Comparison of ENCODE assay signal across 19 cellular contexts in genomic region chr10:71711052-71711623, GRCh38. TPM values are rescaled to one million over a fixed set of nuclear protein-coding genes. Genes with fewer than 3 reads are reported as not detected.
DNase-seq lines count a peak whose midpoint lies in the region; ATAC-seq, FAIRE-seq and TF ChIP-seq lines count a peak whose summit lies in the region.
"Had no signal": no experiment of that assay in that cellular context is flagged by ENCODE, and none has a peak within 500 bp of the region (broad histone marks: within the 10 kb centered on the region; RNA-seq: fewer than 3 reads in every experiment).

No MANE protein-coding gene starts in this region.

- peaks cover 0 to 3% (median 0%) of the 10 kb centered on the region in 4 experiments; a peak in 1 of 7 replicates for H3K27me3 ChIP-seq in H1 (replicated peaks in 1 of 4; ENCODE audit: control insufficient read depth in 3 of 4, extremely low read depth in 1 of 4, insufficient read depth in 3 of 4, low read length in 3 of 4)

- H3K9ac ChIP-seq in H1 (replicated peaks in 1 of 4; ENCODE audit: extremely low read depth in 1 of 4, low read depth in 3 of 4, low read length in 3 of 4) = no peak overlapping the region

- no peak overlapping the region for H3K23ac ChIP-seq in H1 (ENCODE audit: insufficient read length)

- no peak overlapping the region for H4K5ac ChIP-seq in H1 (ENCODE audit: insufficient read length, low read depth, low read length)

- H3K56ac ChIP-seq in H1 (replicated peaks; ENCODE audit: insufficient read length, low read depth, low read length) = no peak overlapping the region

- H2BK120ac ChIP-seq in H1 (replicated peaks; ENCODE audit: low read depth, low read length) = no peak overlapping the region

- CTCF ChIA-PET in H1 (lab: Charles Lee; ENCODE audit: partially characterized antibody) = interaction anchor here (0.7 to 3.1 kb wide), 15 partner anchors 9 to 401 kb away, joined by 3 to 16 read pairs (median 3); partner anchors contain the start of genes C10orf105 and SLC29A3

- no peaks in the 10 kb centered on the region for H3K79me2 ChIP-seq in H1 (ENCODE audit: control insufficient read depth in 1 of 2, insufficient read depth in 2 of 2, low read length in 2 of 2)

- peak overlapping the region; percentile 52 for H4K91ac ChIP-seq in H1 (replicated peaks; ENCODE audit: insufficient read length, low read length)

- no peak for TF ChIP-seq EP300 in H1 (IDR thresholded peaks at IDR 0.05; ENCODE audit: borderline replicate concordance in 1 of 2, low read depth in 2 of 2, low read length in 2 of 2)

- H2BK5ac ChIP-seq in H1 (ENCODE audit: low read depth, low read length) = no peak overlapping the region

- H3K4ac ChIP-seq in H1 (replicated peaks; ENCODE audit: insufficient read length, low read depth, low read length) = no peak overlapping the region

- no peaks in the 10 kb centered on the region for H3K9me3 Mint-ChIP-seq in activated T-cell treated with anti-CD3 and anti-CD28 coated beads, Interleukin-2, amount 50 U/mL, for 24 hours

- H2BK12ac ChIP-seq in H1 (ENCODE audit: low read depth, low read length) = peak overlapping the region; percentile 75; the same call in 1 of the 2 replicates

- H3K4me1 ChIP-seq in H1 (replicated peaks in 1 of 4; ENCODE audit: control insufficient read depth in 3 of 4, insufficient read depth in 4 of 4, low read length in 3 of 4) = peaks cover 0 to 6% (median 0%) of the 10 kb centered on the region in 4 experiments; a peak in 3 of 7 replicates

- no peaks in the 10 kb centered on the region for H3K27me3 Mint-ChIP-seq in activated T-cell treated with anti-CD3 and anti-CD28 coated beads, Interleukin-2, amount 50 U/mL, for 24 hours
- no peaks in the 10 kb centered on the region for H3K27me3 Mint-ChIP-seq in T-helper 17 cell

- no peak for TF ChIP-seq POLR2A in H1 (IDR thresholded peaks at IDR 0.05; ENCODE audit: control extremely low read depth in 1 of 2, low read depth in 2 of 2, low read length in 2 of 2)

- 0 out of 2 replicates have a peak overlapping the region, but pooled peaks have one; percentile 51 for H4K8ac ChIP-seq in H1 (ENCODE audit: extremely low read depth, insufficient read depth, low read length)

- H2AK5ac ChIP-seq in H1 (ENCODE audit: low read depth, low read length) = no peak overlapping the region; the same call in 1 of the 2 replicates

- no peak overlapping the region for H3K14ac ChIP-seq in H1 (ENCODE audit: insufficient read length)

- no peak overlapping the region for H2BK20ac ChIP-seq in H1 (ENCODE audit: low read length)

- POLR2A ChIA-PET in H1 (lab: Charles Lee; ENCODE audit: partially characterized antibody) = interaction anchor here (1.1 kb wide), 1 partner anchor 17 kb away, joined by 3 read pairs; no protein-coding TSS in a partner anchor

- H3K9me3 ChIP-seq in T-helper 17 cell (ENCODE audit: control insufficient read depth, low read length, poor library complexity, severe bottlenecking) (no peaks in the 10 kb centered on the region), H1 (ENCODE audit: insufficient read depth in 2 of 2, low read depth in 1 of 2, low read length in 1 of 2) (no peaks in the 10 kb centered on the region)
- H3K9me3 ChIP-seq: Caco-2, prostate gland had no signal

- H3K18ac ChIP-seq in H1 (ENCODE audit: extremely low read depth, low read length) = no peak overlapping the region

- no peak overlapping the region for H3K4me3 ChIP-seq in H1 (ENCODE audit: extremely low read depth in 1 of 4, insufficient read depth in 2 of 4, low read depth in 3 of 4, low read length in 4 of 4)
- H3K4me3 ChIP-seq: prostate gland had no signal

- H3K27ac Mint-ChIP-seq in activated T-cell treated with anti-CD3 and anti-CD28 coated beads, Interleukin-2, amount 50 U/mL, for 24 hours = peak overlapping the region; percentile 99
- peak overlapping the region; percentile 99 for H3K27ac Mint-ChIP-seq in T-helper 17 cell

- H3K36me3 Mint-ChIP-seq in activated T-cell treated with anti-CD3 and anti-CD28 coated beads, Interleukin-2, amount 50 U/mL, for 24 hours (ENCODE audit: low read depth) = no peaks in the 10 kb centered on the region
- no peaks in the 10 kb centered on the region for H3K36me3 Mint-ChIP-seq in T-helper 17 cell (ENCODE audit: low read depth)

- ATAC-seq in T-helper 17 cell = no peak
- ATAC-seq: activated CD4-positive, CD25-positive, alpha-beta regulatory T cell treated with anti-CD3 and anti-CD28 coated beads, Interleukin-2, amount 50 U/mL, for 24 hours; left ventricle myocardium superior had no signal

- H3K36me3 ChIP-seq in H1 (ENCODE audit: control insufficient read depth in 2 of 4, insufficient read depth in 4 of 4, low read length in 3 of 4) = no peaks in the 10 kb centered on the region
- H3K36me3 ChIP-seq: prostate gland had no signal

- no peaks in the 10 kb centered on the region for H4K20me1 ChIP-seq in H1 (replicated peaks in 1 of 2; ENCODE audit: control insufficient read depth in 1 of 2, insufficient read depth in 2 of 2, low read length in 2 of 2)

- H3K4me3 Mint-ChIP-seq in activated T-cell treated with anti-CD3 and anti-CD28 coated beads, Interleukin-2, amount 50 U/mL, for 24 hours = no peak overlapping the region
- H3K4me3 Mint-ChIP-seq in T-helper 17 cell = no peak overlapping the region

- WGBS in H1 (ENCODE audit: extremely low coverage in 1 of 2, insufficient coverage in 1 of 2, insufficient read length in 1 of 2, insufficient replicate concordance in 2 of 2, low coverage in 1 of 2, low lambda C conversion rate in 2 of 2, missing lambda C conversion rate in 1 of 2), 2 experiments = 90% methylated on average over 4 of the region's 6 CpGs; no CpG with 5 or more reads in 1 of the 2 experiments

- H2AFZ ChIP-seq in H1 (ENCODE audit: low read length) = no peak overlapping the region

- no peak for DNase-seq in activated T-cell treated with anti-CD3 and anti-CD28 coated beads, Interleukin-2, amount 50 U/mL, for 24 hours
- no peak for DNase-seq in activated T-cell treated with anti-CD3 and anti-CD28 coated beads, Interleukin-2, amount 50 U/mL, for 48 hours
- DNase-seq in T-helper 17 cell = no peak
- no peak for DNase-seq in H1 (ENCODE audit: low read depth in 1 of 2, low spot score in 2 of 2)
- DNase-seq in substantia nigra (lab: John Stamatoyannopoulos, UW) = no peak
- no peak for DNase-seq in NOMO-1 treated with DMSO at 0.1 percent for 48 hours (lab: John Stamatoyannopoulos, UW; ENCODE audit: unreplicated experiment)
- no peak for DNase-seq in GDM1 (lab: John Stamatoyannopoulos, UW)
- no peak for DNase-seq in iPS-NIHi11 (ENCODE audit: low spot score)
- DNase-seq: Caco-2, cerebellar nuclear complex, foreskin fibroblast, Karpas-422, left ventricle myocardium superior, NCI-H1436, SHP77 had no signal

- no peaks in the 10 kb centered on the region for H3K23me2 ChIP-seq in H1 (ENCODE audit: low read depth, low read length)

- no peak for TF ChIP-seq CTCF in H1 (IDR thresholded peaks at IDR 0.05; ENCODE audit: control extremely low read depth in 1 of 3, insufficient read depth in 1 of 3, low read depth in 1 of 3, low read length in 3 of 3)

- no peaks in the 10 kb centered on the region for H3K79me1 ChIP-seq in H1 (ENCODE audit: low read depth, low read length)

- H3K4me2 ChIP-seq in H1 (ENCODE audit: insufficient read depth in 1 of 2, low read depth in 2 of 2, low read length in 2 of 2) = no peak overlapping the region

- peaks cover 68% of the 10 kb centered on the region for H3K4me1 Mint-ChIP-seq in activated T-cell treated with anti-CD3 and anti-CD28 coated beads, Interleukin-2, amount 50 U/mL, for 24 hours (ENCODE audit: low read depth)
- peaks cover 60% of the 10 kb centered on the region for H3K4me1 Mint-ChIP-seq in T-helper 17 cell

- H3K27ac ChIP-seq in H1 (ENCODE audit: low read depth, low read length) (no peak overlapping the region), substantia nigra (ENCODE audit: low read depth, low read length, poor library complexity, severe bottlenecking) (peak overlapping the region; percentile 10)
- H3K27ac ChIP-seq: prostate gland had no signal

- no peak overlapping the region for H2BK15ac ChIP-seq in H1 (ENCODE audit: low read length)

- FAIRE-seq in H1 (lab: Jason Lieb, UNC) = no peak
- FAIRE-seq: endometrium had no signal

- no peak for TF ChIP-seq RAD21 in H1 (IDR thresholded peaks at IDR 0.05 in 1 of 2, conservative IDR thresholded peaks at IDR 0.05 in 1 of 2; ENCODE audit: low read depth in 2 of 2, low read length in 2 of 2)

TF ChIP-seq in H1, 55 proteins besides CTCF, POLR2A, EP300 and RAD21 (continues in another document):
- TF ChIP-seq MAFK (IDR thresholded peaks at IDR 0.05; ENCODE audit: low read depth, low read length) (no peak), YY1 (IDR thresholded peaks at IDR 0.05; ENCODE audit: low read depth, low read length) (no peak), KDM1A (IDR thresholded peaks at IDR 0.05; ENCODE audit: borderline replicate concordance, low read length) (no peak), EGR1 (IDR thresholded peaks at IDR 0.05; ENCODE audit: borderline replicate concordance, low read depth, low read length) (no peak), CREB1 (IDR thresholded peaks at IDR 0.05) (no peak), JUND (IDR thresholded peaks at IDR 0.05; ENCODE audit: low read length) (no peak), TBP (IDR thresholded peaks at IDR 0.05; ENCODE audit: low read depth, low read length) (no peak), SUZ12 (IDR thresholded peaks at IDR 0.05; ENCODE audit: low read length) (no peak), JUN (IDR thresholded peaks at IDR 0.05; ENCODE audit: low read depth, low read length) (no peak)
- TF ChIP-seq, protein P1, sequence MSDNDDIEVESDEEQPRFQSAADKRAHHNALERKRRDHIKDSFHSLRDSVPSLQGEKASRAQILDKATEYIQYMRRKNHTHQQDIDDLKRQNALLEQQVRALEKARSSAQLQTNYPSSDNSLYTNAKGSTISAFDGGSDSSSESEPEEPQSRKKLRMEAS (IDR thresholded peaks at IDR 0.05) = no peak
- TF ChIP-seq, protein P2, sequence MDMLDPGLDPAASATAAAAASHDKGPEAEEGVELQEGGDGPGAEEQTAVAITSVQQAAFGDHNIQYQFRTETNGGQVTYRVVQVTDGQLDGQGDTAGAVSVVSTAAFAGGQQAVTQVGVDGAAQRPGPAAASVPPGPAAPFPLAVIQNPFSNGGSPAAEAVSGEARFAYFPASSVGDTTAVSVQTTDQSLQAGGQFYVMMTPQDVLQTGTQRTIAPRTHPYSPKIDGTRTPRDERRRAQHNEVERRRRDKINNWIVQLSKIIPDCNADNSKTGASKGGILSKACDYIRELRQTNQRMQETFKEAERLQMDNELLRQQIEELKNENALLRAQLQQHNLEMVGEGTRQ (IDR thresholded peaks at IDR 0.05; ENCODE audit: low read length) = no peak

RNA-seq across cellular contexts. Expression of gene C10orf105, which starts 8.4 kb away (rescaled TPM):
- under 1 TPM; 0.31 to 0.37 TPM for total RNA-seq in T-helper 17 cell
- 0.48 and 0.73 TPM in 2 replicates for total RNA-seq in H1 (2021; fragmentation: NEBNext Ultra II Directional; extraction: Animal tissue kit (Norgen Biotek cat#: 25700))
- 0.71 and 1.4 TPM in 2 replicates for polyA plus RNA-seq in H1 (2011; rRNA removed)
- 0.93 TPM for polyA plus RNA-seq in H1 (2011; cell fraction: cytosol; rRNA removed)
- polyA plus RNA-seq in H1 (2011; cell fraction: nucleus; rRNA removed) = 1.3 TPM
- 0.64 to 1.1 TPM (median 0.87 TPM) in 4 replicates for polyA plus RNA-seq in H1 (2012, experiment 1 of 2)
- 0.84 TPM for polyA plus RNA-seq in H1 (2012, experiment 2 of 2)
- 0.51 TPM for polyA plus RNA-seq in H1 (2013, experiment 1 of 2)
- polyA plus RNA-seq in H1 (2013, experiment 2 of 2) = 0.61 TPM
- 0.76 and 1.7 TPM in 2 replicates for polyA minus RNA-seq in H1 (2011; rRNA and poly(A)+ RNA removed)
- polyA minus RNA-seq in H1 (2011; cell fraction: cytosol; rRNA and poly(A)+ RNA removed) = 0.51 TPM
- 1.4 TPM for polyA minus RNA-seq in H1 (2011; cell fraction: nucleus; rRNA and poly(A)+ RNA removed)
- total RNA-seq: Caco-2 had no signal
- polyA plus RNA-seq: AG04450 had no signal
